ENCODE assay signal across 9 cellular contexts in the genomic region with DNA sequence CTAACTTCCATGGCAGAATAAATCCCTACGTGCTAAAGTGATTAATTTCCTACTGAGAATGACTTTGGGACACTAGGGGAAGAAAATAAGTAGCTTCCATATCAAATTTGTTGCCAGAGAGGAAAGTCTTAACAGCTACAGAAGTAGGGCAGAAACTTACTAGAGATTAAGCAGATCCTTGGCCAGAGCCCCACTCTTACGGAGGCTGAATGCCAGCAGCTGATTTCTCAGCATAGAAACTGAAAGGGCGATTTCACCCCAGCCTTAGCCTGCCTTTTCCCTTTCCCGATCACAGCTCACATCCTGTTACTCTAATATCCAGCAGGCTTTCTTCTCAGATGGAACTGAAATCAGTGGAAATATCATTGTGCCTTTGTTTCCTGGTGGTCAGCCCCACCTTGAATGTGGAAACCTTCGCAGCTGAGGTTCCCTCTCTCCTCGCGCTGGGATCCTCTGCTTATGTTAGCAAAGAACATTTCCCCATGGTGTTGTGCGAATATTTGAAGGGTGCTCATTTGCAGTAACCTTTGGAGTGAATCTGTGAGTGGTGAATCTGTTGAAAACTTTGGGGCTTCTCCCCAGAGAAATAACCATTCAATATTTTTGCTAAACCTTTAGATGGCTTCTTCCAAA. TPM values are rescaled to one million over a fixed set of nuclear protein-coding genes. Genes with fewer than 3 reads are reported as not detected.
DNase-seq lines count a peak whose midpoint lies in the region; ATAC-seq and TF ChIP-seq lines count a peak whose summit lies in the region.
"Had no signal": no experiment of that assay in that cellular context is flagged by ENCODE, and none has a peak within 500 bp of the region (broad histone marks: within the 10 kb centered on the region; RNA-seq: fewer than 3 reads in every experiment).

No MANE protein-coding gene starts in this region.

- peak overlapping the region; percentile 5; the same call in 1 of the 2 replicates for H3K9ac ChIP-seq in iPS-20b (ENCODE audit: low read depth, low read length)
- peak overlapping the region in 2 of 3 donors; percentile 25 to 27 for H3K9ac ChIP-seq in skeletal muscle tissue (ENCODE audit: low read depth in 1 of 3, low read length in 3 of 3)

- H3K27ac Mint-ChIP-seq in GM23338: peak overlapping the region; percentile 67; the same call in 1 of the 2 replicates
- H3K27ac Mint-ChIP-seq in brain: peak overlapping the region; percentile 49 to 88 (median 81)

- H3F3A ChIP-seq in GM23338 (replicated peaks; ENCODE audit: low read depth): no peaks in the 10 kb centered on the region

- peaks cover 63% of the 10 kb centered on the region for H3K4me1 ChIP-seq in GM23338 (ENCODE audit: insufficient read depth)
- peaks cover 27% of the 10 kb centered on the region; the same call in 1 of the 2 replicates for H3K4me1 ChIP-seq in iPS-20b (ENCODE audit: insufficient read depth, low read length)
- H3K4me1 ChIP-seq in skeletal muscle tissue (ENCODE audit: control insufficient read depth in 3 of 3, insufficient read depth in 3 of 3, low read length in 3 of 3): no peaks in the 10 kb centered on the region

- H3K27me3 ChIP-seq in GM23338 (ENCODE audit: insufficient read depth): no peaks in the 10 kb centered on the region
- no peaks in the 10 kb centered on the region for H3K27me3 ChIP-seq in iPS-20b (ENCODE audit: insufficient read depth, low read length)
- peaks cover 0 to 6% (median 0%) of the 10 kb centered on the region in 3 donors for H3K27me3 ChIP-seq in skeletal muscle tissue (ENCODE audit: control insufficient read depth in 3 of 3, insufficient read depth in 3 of 3, low read length in 3 of 3)

- H3K9me2 ChIP-seq in GM23338 (ENCODE audit: insufficient read depth): no peaks in the 10 kb centered on the region

- peaks cover 2% of the 10 kb centered on the region for H3K27me3 Mint-ChIP-seq in GM23338 (ENCODE audit: insufficient read depth, low read depth, poor library complexity)
- H3K27me3 Mint-ChIP-seq in brain: peaks cover 3% of the 10 kb centered on the region

- peaks cover 76% of the 10 kb centered on the region for H3K4me1 Mint-ChIP-seq in GM23338
- peaks cover 46% of the 10 kb centered on the region for H3K4me1 Mint-ChIP-seq in brain

- no peak overlapping the region for H3K4me3 Mint-ChIP-seq in GM23338
- peak overlapping the region; percentile 33 to 72 (median 58) for H3K4me3 Mint-ChIP-seq in brain

- no peaks in the 10 kb centered on the region for H3K9me3 Mint-ChIP-seq in GM23338
- peaks cover 0 to 3% (median 0%) of the 10 kb centered on the region in 5 experiments for H3K9me3 Mint-ChIP-seq in brain

- H3K9me3 ChIP-seq in iPS-20b (ENCODE audit: insufficient read depth, low read depth, low read length) (no peaks in the 10 kb centered on the region), skeletal muscle tissue (ENCODE audit: control insufficient read depth in 3 of 3, low read length in 3 of 3) (peaks cover 0 to 2% (median 0%) of the 10 kb centered on the region in 3 donors)

- H3K4me3 ChIP-seq in GM23338: no peak overlapping the region
- no peak overlapping the region for H3K4me3 ChIP-seq in iPS-20b (ENCODE audit: low read length)
- peak overlapping the region; percentile 33 to 60 (median 52) for H3K4me3 ChIP-seq in skeletal muscle tissue (ENCODE audit: low read length in 3 of 3)

- H3K4me2 ChIP-seq in GM23338: peak overlapping the region; percentile 10; the same call in 1 of the 2 replicates

- H3K79me2 ChIP-seq in GM23338 (replicated peaks; ENCODE audit: insufficient read depth): peaks cover 96% of the 10 kb centered on the region

- no peak for TF ChIP-seq CTCF in GM23338 (conservative IDR thresholded peaks at IDR 0.05; ENCODE audit: low read depth in 2 of 2)
- TF ChIP-seq CTCF in brain (conservative IDR thresholded peaks at IDR 0.05): no peak

- H3K36me3 ChIP-seq in GM23338 (ENCODE audit: insufficient read depth) (peaks cover 29% of the 10 kb centered on the region), iPS-20b (ENCODE audit: insufficient read depth, low read depth, low read length) (peaks cover 71% of the 10 kb centered on the region), skeletal muscle tissue (ENCODE audit: control insufficient read depth in 3 of 3, insufficient read depth in 3 of 3, low read length in 3 of 3) (no peaks in the 10 kb centered on the region)

- H2AFZ ChIP-seq in GM23338: no peak overlapping the region

- H3K36me3 Mint-ChIP-seq in GM23338 (ENCODE audit: low read depth) (peaks cover 53% of the 10 kb centered on the region), brain (peaks cover 13% of the 10 kb centered on the region)

- DNase-seq in GM23338 (ENCODE audit: low spot score) (peak; percentile 46), SKM-1 treated with dmso at 0.1 percent for 144 hours (lab: John Stamatoyannopoulos, UW; ENCODE audit: unreplicated experiment) (no peak)
- DNase-seq in activated CD8-positive, alpha-beta memory T cell treated with anti-CD3 and anti-CD28 coated beads, Interleukin-2, amount 50 U/mL, for 48 hours: no peak
- no peak for DNase-seq in stimulated activated CD4-positive, alpha-beta T cell treated with anti-CD3 and anti-CD28 coated beads, Interleukin-1b, Interleukin-23, amount 100 ng/mL, for 48 hours
- no peak for DNase-seq in activated CD8-positive, alpha-beta memory T cell treated with anti-CD3 and anti-CD28 coated beads for 24 hours
- DNase-seq: islet precursor cell had no signal

- H3K27ac ChIP-seq in GM23338 (ENCODE audit: low read depth) (peak overlapping the region; percentile 80), iPS-20b (ENCODE audit: low read length) (no peak overlapping the region), skeletal muscle tissue (ENCODE audit: low read depth, low read length) (peak overlapping the region; percentile 60)

- peaks cover 43% of the 10 kb centered on the region for H4K20me1 ChIP-seq in GM23338 (replicated peaks; ENCODE audit: insufficient read depth)

- ATAC-seq in GM23338: peak; percentile 36

TF ChIP-seq in GM23338, 12 proteins besides CTCF, POLR2A, EP300 and RAD21 (continues in another document):
- TF ChIP-seq REST (IDR thresholded peaks at IDR 0.05; ENCODE audit: unreplicated experiment) (no peak), EZH2 (IDR thresholded peaks at IDR 0.05; ENCODE audit: low read depth, unreplicated experiment) (no peak), ZNF331 (CRISPR knock-in tag; IDR thresholded peaks at IDR 0.05; ENCODE audit: low read depth) (no peak), JUNB (IDR thresholded peaks at IDR 0.05; ENCODE audit: unreplicated experiment) (no peak), EZH2phosphoT487 (IDR thresholded peaks at IDR 0.05; ENCODE audit: unreplicated experiment) (no peak), STAT1 (IDR thresholded peaks at IDR 0.05; ENCODE audit: unreplicated experiment) (no peak), NANOG (IDR thresholded peaks at IDR 0.05; ENCODE audit: borderline replicate concordance) (no peak), POLR2AphosphoS5 (IDR thresholded peaks at IDR 0.05; ENCODE audit: low read depth) (no peak)

RNA-seq across cellular contexts. Expression of gene FAM124A, which starts 8.4 kb away (rescaled TPM):
- 84.1 and 109 TPM in 2 replicates for total RNA-seq in GM23338 (2014; rRNA removed; shearing (Covaris generic))
- polyA plus RNA-seq in GM23338 (2016; fragmentation: Nextera tagmentation; extraction: Ambion mirVana) (35.9 and 37.7 TPM in 2 replicates), brain (ENCODE audit: insufficient read depth, low read depth, low replicate concordance) (11.3 TPM)
- total RNA-seq in skeletal muscle tissue: 0.52 TPM

Comparison
In these comparisons a context has a peak if more than half of its experiments do, and no peak if none do; other contexts are left out.
1. H3K4me3 ChIP-seq: peak in skeletal muscle tissue (3 of 3); none in GM23338 (single experiment) and iPS-20b (single experiment).
2. RNA of gene FAM124A, which starts 8.4 kb away (total RNA-seq): 84.1 to 109 TPM in GM23338; 0.52 TPM in skeletal muscle tissue (single experiment); every median in the first group is over 10 times any median in the second.